In the genomic region with DNA sequence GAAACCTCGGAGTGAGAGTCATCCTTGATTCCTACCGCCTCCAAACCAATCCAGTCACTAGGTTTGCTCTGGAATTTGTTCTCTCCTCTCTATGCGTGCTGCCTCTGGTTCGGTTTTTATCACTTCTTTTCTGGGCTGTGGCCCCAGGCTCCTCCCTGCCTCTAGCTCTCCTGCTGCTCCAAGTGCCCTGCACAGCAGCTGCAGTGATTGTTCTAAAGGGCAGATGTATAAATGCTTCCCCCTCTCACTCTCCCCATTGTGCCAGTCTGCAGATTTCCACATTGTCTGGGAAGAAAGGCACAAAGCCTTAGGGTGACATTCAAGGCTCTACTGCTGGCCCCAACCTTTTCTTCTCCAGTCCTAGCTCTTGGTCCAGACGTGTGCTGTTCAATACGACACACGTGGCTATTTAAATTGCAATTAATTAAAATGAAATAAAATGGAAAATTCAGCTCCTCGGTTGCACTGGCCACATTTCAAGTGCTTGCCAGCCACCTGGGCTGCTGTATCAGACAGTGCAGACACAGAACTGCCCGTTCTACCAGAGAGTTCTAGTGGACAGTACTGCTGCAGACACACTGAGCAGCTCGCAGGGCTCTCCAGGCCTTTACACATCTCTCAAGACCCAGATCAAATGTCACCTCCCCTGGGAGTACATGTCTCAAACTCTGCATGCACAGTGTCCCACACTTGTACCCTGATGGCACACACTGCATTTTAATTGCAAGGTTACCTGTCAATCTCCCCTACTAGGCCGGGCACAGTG, we compare ENCODE assay signal across 16 cellular contexts. TPM values are rescaled to one million over a fixed set of nuclear protein-coding genes. Genes with fewer than 3 reads are reported as not detected.
A peak's percentile ranks its signal among the peaks of the same experiment; 100 is the strongest.
DNase-seq lines count a peak whose midpoint lies in the region; ATAC-seq and TF ChIP-seq lines count a peak whose summit lies in the region.
"Had no signal": no experiment of that assay in that cellular context is flagged by ENCODE, and none has a peak within 500 bp of the region (broad histone marks: within the 10 kb centered on the region; RNA-seq: fewer than 3 reads in every experiment).

No MANE protein-coding gene starts in this region.

- H3K4me1 Mint-ChIP-seq in activated T-helper 17 cell treated with anti-CD3 and anti-CD28 coated beads, Interleukin-2, amount 50 U/mL, for 72 hours = peaks cover 8% of the 10 kb centered on the region

- no peaks in the 10 kb centered on the region for H3K27me3 Mint-ChIP-seq in activated T-helper 17 cell treated with anti-CD3 and anti-CD28 coated beads, Interleukin-2, amount 50 U/mL, for 72 hours
- H3K27me3 Mint-ChIP-seq: stimulated activated naive B cell treated with anti-CD40 and anti-IgM and Interleukin-4, amounts not matched to agents 10 μg/mL and 1 μg/mL and 100 μg/mL, for 72 hours had no signal

- DNase-seq in DMS153 (lab: John Stamatoyannopoulos, UW) (peak; percentile 47), NCI-H2107 treated with DMSO at 0.1 percent for 48 hours (lab: John Stamatoyannopoulos, UW; ENCODE audit: unreplicated experiment) (peak; percentile 91), cerebellum (ENCODE audit: low spot score) (peak; percentile 60), myocyte (ENCODE audit: low read depth) (peak; percentile 56)
- no peak for DNase-seq in effector CD4-positive, alpha-beta T cell
- DNase-seq: activated CD4-positive, alpha-beta T cell treated with anti-CD3 and anti-CD28 coated beads for 48 hours; colonic mucosa; GF-D8; Kasumi-1; kidney glomerular epithelial cell; NCI-H526 treated with DMSO at 0.1 percent for 48 hours; stimulated activated naive B cell treated with anti-CD40 and anti-IgM and Interleukin-4, amounts not matched to agents 10 μg/mL and 1 μg/mL and 100 μg/mL, for 72 hours had no signal

- no peaks in the 10 kb centered on the region for H3K9me3 Mint-ChIP-seq in activated T-helper 17 cell treated with anti-CD3 and anti-CD28 coated beads, Interleukin-2, amount 50 U/mL, for 72 hours
- H3K9me3 Mint-ChIP-seq: stimulated activated naive B cell treated with anti-CD40 and anti-IgM and Interleukin-4, amounts not matched to agents 10 μg/mL and 1 μg/mL and 100 μg/mL, for 72 hours had no signal

- H3K36me3 Mint-ChIP-seq in activated T-helper 17 cell treated with anti-CD3 and anti-CD28 coated beads, Interleukin-2, amount 50 U/mL, for 72 hours (ENCODE audit: low read depth) = peaks cover 9% of the 10 kb centered on the region

- no peak overlapping the region for H3K27ac Mint-ChIP-seq in activated T-helper 17 cell treated with anti-CD3 and anti-CD28 coated beads, Interleukin-2, amount 50 U/mL, for 72 hours
- H3K27ac Mint-ChIP-seq: stimulated activated naive B cell treated with anti-CD40 and anti-IgM and Interleukin-4, amounts not matched to agents 10 μg/mL and 1 μg/mL and 100 μg/mL, for 72 hours had no signal

- ATAC-seq in GM18505 (IDR thresholded peaks at IDR 0.05; ENCODE audit: unreplicated experiment) = no peak
- ATAC-seq in esophagus mucosa = no peak
- ATAC-seq in activated T-helper 17 cell treated with anti-CD3 and anti-CD28 coated beads, Interleukin-2, amount 50 U/mL, for 72 hours (replicated peaks) = no peak
- ATAC-seq: SK-N-SH treated with all-trans-retinoic acid at 6 μM for 48 hours had no signal

- TF ChIP-seq POLR2A in GM18505 (IDR thresholded peaks at IDR 0.05; ENCODE audit: borderline replicate concordance, extremely low read depth, insufficient read depth, insufficient read length) = no peak

- H3K4me3 Mint-ChIP-seq in activated T-helper 17 cell treated with anti-CD3 and anti-CD28 coated beads, Interleukin-2, amount 50 U/mL, for 72 hours = no peak overlapping the region
- H3K4me3 Mint-ChIP-seq: stimulated activated naive B cell treated with anti-CD40 and anti-IgM and Interleukin-4, amounts not matched to agents 10 μg/mL and 1 μg/mL and 100 μg/mL, for 72 hours had no signal

RNA-seq across cellular contexts. Expression of a gene that starts 12.4 kb away (rescaled TPM):
- total RNA-seq in cerebellum = 5.7 TPM
- 16.8 and 20.8 TPM in 2 replicates for total RNA-seq in myocyte
- 7.5 TPM for polyA plus RNA-seq in myocyte (2012)
- 3.9 TPM for total RNA-seq in esophagus mucosa
- total RNA-seq in activated T-helper 17 cell treated with anti-CD3 and anti-CD28 coated beads, Interleukin-2, amount 50 U/mL, for 72 hours = 1 to 10 TPM; 4.3 to 6.5 TPM
